In genomic region chr4:16437836-16438235, GRCh38 we compare ENCODE assay signal across 15 cellular contexts.
"Had no signal": no experiment of that assay in that cellular context is flagged by ENCODE, and none has a peak within 500 bp of the region (broad histone marks: within the 10 kb centered on the region; RNA-seq: fewer than 3 reads in every experiment).

No MANE protein-coding gene starts in this region.

- H3K9me3 Mint-ChIP-seq: activated T-helper 2 cell treated with anti-CD3 and anti-CD28 coated beads, Interferon-gamma antibody, Interleukin-2, Interleukin-4, amounts not matched to agents 10 μg/mL and 5 μg/mL and 100 μg/mL, durations not matched to agents 14 hours and 24 hours and 36 hours had no signal

- H3K79me2 ChIP-seq: parathyroid adenoma had no signal

- H2AFZ ChIP-seq: parathyroid adenoma had no signal

- H3K36me3 Mint-ChIP-seq: activated naive CD4-positive, alpha-beta T cell treated with anti-CD3 and anti-CD28 coated beads, Interleukin-2, amount 10 ng/mL, durations not matched to agents 7 days and 5 days; stimulated activated effector memory CD8-positive, alpha-beta T cell treated with anti-CD3 and anti-CD28 coated beads, Interleukin-12 subunit alpha, Interleukin-12 subunit beta, amount 100 ng/mL, for 72 hours had no signal

- H3K27me3 Mint-ChIP-seq: activated naive CD4-positive, alpha-beta T cell treated with anti-CD3 and anti-CD28 coated beads, Interleukin-2, amount 10 ng/mL, durations not matched to agents 7 days and 5 days had no signal

- ATAC-seq: left lung; mucosa of descending colon; naive thymus-derived CD4-positive, alpha-beta T cell; stimulated activated effector memory CD8-positive, alpha-beta T cell treated with anti-CD3 and anti-CD28 coated beads, Interleukin-12 subunit alpha, Interleukin-12 subunit beta, amount 100 ng/mL, for 72 hours had no signal

- H3K27ac ChIP-seq: left lung, parathyroid adenoma had no signal

- DNase-seq: activated CD4-positive, alpha-beta T cell treated with anti-CD3 and anti-CD28 coated beads, Interleukin-2, amount 50 U/mL, for 1 hour; activated naive CD4-positive, alpha-beta T cell treated with anti-CD3 and anti-CD28 coated beads, Interleukin-2, amount 10 ng/mL, durations not matched to agents 7 days and 5 days; cerebellar nuclear complex; effector memory CD4-positive, alpha-beta T cell; left lung; mammary epithelial cell; mucosa of descending colon; naive thymus-derived CD4-positive, alpha-beta T cell; SW 1271 had no signal

- H3K4me3 ChIP-seq: left lung, mucosa of descending colon had no signal

- H3K4me3 Mint-ChIP-seq: activated naive CD4-positive, alpha-beta T cell treated with anti-CD3 and anti-CD28 coated beads, Interleukin-2, amount 10 ng/mL, durations not matched to agents 7 days and 5 days; dendritic cell treated with granulocyte-macrophage colony-stimulating factor and Interleukin-4, amounts not matched to agents 40 ng/mL and 50 ng/mL, for 4 days; naive thymus-derived CD4-positive, alpha-beta T cell; stimulated activated effector memory CD8-positive, alpha-beta T cell treated with anti-CD3 and anti-CD28 coated beads, Interleukin-12 subunit alpha, Interleukin-12 subunit beta, amount 100 ng/mL, for 72 hours had no signal

- H3K4me1 Mint-ChIP-seq: activated naive CD4-positive, alpha-beta T cell treated with anti-CD3 and anti-CD28 coated beads, Interleukin-2, amount 10 ng/mL, durations not matched to agents 7 days and 5 days; naive thymus-derived CD4-positive, alpha-beta T cell; stimulated activated effector memory CD8-positive, alpha-beta T cell treated with anti-CD3 and anti-CD28 coated beads, Interleukin-12 subunit alpha, Interleukin-12 subunit beta, amount 100 ng/mL, for 72 hours had no signal

- FAIRE-seq: keratinocyte, TTC549 had no signal

- H3K27ac Mint-ChIP-seq: activated naive CD4-positive, alpha-beta T cell treated with anti-CD3 and anti-CD28 coated beads, Interleukin-2, amount 10 ng/mL, durations not matched to agents 7 days and 5 days; activated T-helper 2 cell treated with anti-CD3 and anti-CD28 coated beads, Interferon-gamma antibody, Interleukin-2, Interleukin-4, amounts not matched to agents 10 μg/mL and 5 μg/mL and 100 μg/mL, durations not matched to agents 14 hours and 24 hours and 36 hours; dendritic cell treated with granulocyte-macrophage colony-stimulating factor and Interleukin-4, amounts not matched to agents 40 ng/mL and 50 ng/mL, for 4 days; stimulated activated effector memory CD8-positive, alpha-beta T cell treated with anti-CD3 and anti-CD28 coated beads, Interleukin-12 subunit alpha, Interleukin-12 subunit beta, amount 100 ng/mL, for 72 hours had no signal

- H3K4me1 ChIP-seq: left lung, parathyroid adenoma had no signal

- H3K36me3 ChIP-seq: left lung had no signal

- H3K27me3 ChIP-seq: left lung had no signal
